ENCODE assay signal across 2 cellular contexts in the genomic region with DNA sequence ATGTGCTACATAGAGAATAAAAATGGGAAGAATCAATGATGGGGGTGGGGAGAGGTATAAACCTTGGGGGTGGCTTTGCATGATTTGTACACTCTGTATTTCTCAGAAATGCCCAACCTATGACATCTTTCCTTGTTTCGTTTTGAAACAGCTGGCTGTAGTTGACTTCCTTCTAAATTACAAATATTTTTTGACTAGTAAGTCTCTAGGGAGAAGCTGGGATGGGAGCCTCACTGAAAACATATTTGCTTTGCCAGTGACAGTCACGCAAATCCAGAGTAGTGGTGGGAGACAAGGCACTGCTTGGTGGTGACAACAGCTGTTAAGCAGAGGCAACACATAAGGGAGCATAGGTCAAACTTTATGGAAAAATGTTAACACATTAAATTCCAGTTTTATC.
TF ChIP-seq lines count a peak whose summit lies in the region.

No MANE protein-coding gene starts in this region.

TF ChIP-seq in SK-N-SH, 30 proteins besides CTCF, POLR2A, EP300 and RAD21 (continued from another document):
- TF ChIP-seq, protein P1, sequence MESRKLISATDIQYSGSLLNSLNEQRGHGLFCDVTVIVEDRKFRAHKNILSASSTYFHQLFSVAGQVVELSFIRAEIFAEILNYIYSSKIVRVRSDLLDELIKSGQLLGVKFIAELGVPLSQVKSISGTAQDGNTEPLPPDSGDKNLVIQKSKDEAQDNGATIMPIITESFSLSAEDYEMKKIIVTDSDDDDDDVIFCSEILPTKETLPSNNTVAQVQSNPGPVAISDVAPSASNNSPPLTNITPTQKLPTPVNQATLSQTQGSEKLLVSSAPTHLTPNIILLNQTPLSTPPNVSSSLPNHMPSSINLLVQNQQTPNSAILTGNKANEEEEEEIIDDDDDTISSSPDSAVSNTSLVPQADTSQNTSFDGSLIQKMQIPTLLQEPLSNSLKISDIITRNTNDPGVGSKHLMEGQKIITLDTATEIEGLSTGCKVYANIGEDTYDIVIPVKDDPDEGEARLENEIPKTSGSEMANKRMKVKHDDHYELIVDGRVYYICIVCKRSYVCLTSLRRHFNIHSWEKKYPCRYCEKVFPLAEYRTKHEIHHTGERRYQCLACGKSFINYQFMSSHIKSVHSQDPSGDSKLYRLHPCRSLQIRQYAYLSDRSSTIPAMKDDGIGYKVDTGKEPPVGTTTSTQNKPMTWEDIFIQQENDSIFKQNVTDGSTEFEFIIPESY (IDR thresholded peaks at IDR 0.05; ENCODE audit: borderline replicate concordance, low read depth): no peak
- TF ChIP-seq JUND (IDR thresholded peaks at IDR 0.05) (no peak), TEAD4 (IDR thresholded peaks at IDR 0.05; ENCODE audit: borderline replicate concordance, insufficient read depth) (no peak), RFX5 (IDR thresholded peaks at IDR 0.05; ENCODE audit: low read length) (no peak), MEF2A (IDR thresholded peaks at IDR 0.05; ENCODE audit: borderline replicate concordance, low read depth) (no peak), NFIC (IDR thresholded peaks at IDR 0.05; ENCODE audit: borderline replicate concordance) (no peak)
- TF ChIP-seq, protein P2, sequence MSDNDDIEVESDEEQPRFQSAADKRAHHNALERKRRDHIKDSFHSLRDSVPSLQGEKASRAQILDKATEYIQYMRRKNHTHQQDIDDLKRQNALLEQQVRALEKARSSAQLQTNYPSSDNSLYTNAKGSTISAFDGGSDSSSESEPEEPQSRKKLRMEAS (IDR thresholded peaks at IDR 0.05; ENCODE audit: low read depth): no peak

TF ChIP-seq in SK-N-SH treated with all-trans-retinoic acid at 6 μM for 48 hours, 23 proteins besides CTCF, POLR2A, EP300 and RAD21 (continued from another document):
- TF ChIP-seq ARNTL (CRISPR knock-in tag; IDR thresholded peaks at IDR 0.05; ENCODE audit: borderline replicate concordance, low read depth) (no peak), ZNF70 (CRISPR knock-in tag; IDR thresholded peaks at IDR 0.05) (no peak), CSDC2 (CRISPR knock-in tag; IDR thresholded peaks at IDR 0.05) (no peak)
- TF ChIP-seq, protein P3, sequence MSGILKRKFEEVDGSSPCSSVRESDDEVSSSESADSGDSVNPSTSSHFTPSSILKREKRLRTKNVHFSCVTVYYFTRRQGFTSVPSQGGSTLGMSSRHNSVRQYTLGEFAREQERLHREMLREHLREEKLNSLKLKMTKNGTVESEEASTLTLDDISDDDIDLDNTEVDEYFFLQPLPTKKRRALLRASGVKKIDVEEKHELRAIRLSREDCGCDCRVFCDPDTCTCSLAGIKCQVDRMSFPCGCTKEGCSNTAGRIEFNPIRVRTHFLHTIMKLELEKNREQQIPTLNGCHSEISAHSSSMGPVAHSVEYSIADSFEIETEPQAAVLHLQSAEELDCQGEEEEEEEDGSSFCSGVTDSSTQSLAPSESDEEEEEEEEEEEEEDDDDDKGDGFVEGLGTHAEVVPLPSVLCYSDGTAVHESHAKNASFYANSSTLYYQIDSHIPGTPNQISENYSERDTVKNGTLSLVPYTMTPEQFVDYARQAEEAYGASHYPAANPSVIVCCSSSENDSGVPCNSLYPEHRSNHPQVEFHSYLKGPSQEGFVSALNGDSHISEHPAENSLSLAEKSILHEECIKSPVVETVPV (CRISPR knock-in tag; IDR thresholded peaks at IDR 0.05): no peak
- TF ChIP-seq, protein P4, sequence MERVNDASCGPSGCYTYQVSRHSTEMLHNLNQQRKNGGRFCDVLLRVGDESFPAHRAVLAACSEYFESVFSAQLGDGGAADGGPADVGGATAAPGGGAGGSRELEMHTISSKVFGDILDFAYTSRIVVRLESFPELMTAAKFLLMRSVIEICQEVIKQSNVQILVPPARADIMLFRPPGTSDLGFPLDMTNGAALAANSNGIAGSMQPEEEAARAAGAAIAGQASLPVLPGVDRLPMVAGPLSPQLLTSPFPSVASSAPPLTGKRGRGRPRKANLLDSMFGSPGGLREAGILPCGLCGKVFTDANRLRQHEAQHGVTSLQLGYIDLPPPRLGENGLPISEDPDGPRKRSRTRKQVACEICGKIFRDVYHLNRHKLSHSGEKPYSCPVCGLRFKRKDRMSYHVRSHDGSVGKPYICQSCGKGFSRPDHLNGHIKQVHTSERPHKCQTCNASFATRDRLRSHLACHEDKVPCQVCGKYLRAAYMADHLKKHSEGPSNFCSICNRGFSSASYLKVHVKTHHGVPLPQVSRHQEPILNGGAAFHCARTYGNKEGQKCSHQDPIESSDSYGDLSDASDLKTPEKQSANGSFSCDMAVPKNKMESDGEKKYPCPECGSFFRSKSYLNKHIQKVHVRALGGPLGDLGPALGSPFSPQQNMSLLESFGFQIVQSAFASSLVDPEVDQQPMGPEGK (CRISPR knock-in tag; IDR thresholded peaks at IDR 0.05; ENCODE audit: borderline replicate concordance): no peak
TF ChIP-seq in SK-N-SH treated with all-trans-retinoic acid at 6 μM for 48 hours: peak in this region for 0.
